Comparison of ENCODE assay signal across 30 cellular contexts in genomic region chr1:82515650-82516049, GRCh38.
DNase-seq lines count a peak whose midpoint lies in the region; ATAC-seq and TF ChIP-seq lines count a peak whose summit lies in the region.
"Had no signal": no experiment of that assay in that cellular context is flagged by ENCODE, and none has a peak within 500 bp of the region (broad histone marks: within the 10 kb centered on the region; RNA-seq: fewer than 3 reads in every experiment).

No MANE protein-coding gene starts in this region.

- H3K27ac ChIP-seq in breast epithelium, result no peak overlapping the region
- no peak overlapping the region for H3K27ac ChIP-seq in hepatocyte
- H3K27ac ChIP-seq in subcutaneous abdominal adipose tissue (ENCODE audit: low read depth, low read length), result peak overlapping the region; percentile 63
- H3K27ac ChIP-seq in CD8-positive, alpha-beta T cell (ENCODE audit: low read depth, low read length), result no peak overlapping the region
- H3K27ac ChIP-seq: 22Rv1, C4-2B, gastrocnemius medialis, testis, WERI-Rb-1 had no signal

- intact Hi-C loops in MCF 10A (cut with micrococcal nuclease) (no loop called here), breast epithelium (cut with DNase I; ENCODE audit: low total_unique reads) (no loop called here), mucosa of descending colon (cut with DNase I, micrococcal nuclease) (no loop called here)
- intact Hi-C loops in CD8-positive, alpha-beta T cell (cut with DNase I, micrococcal nuclease), result no loop called here

- no peaks in the 10 kb centered on the region for H3K4me1 Mint-ChIP-seq in MCF 10A (ENCODE audit: insufficient read depth, unreplicated experiment)
- no peaks in the 10 kb centered on the region for H3K4me1 Mint-ChIP-seq in CD8-positive, alpha-beta T cell (ENCODE audit: low read depth)
- H3K4me1 Mint-ChIP-seq: activated naive CD4-positive, alpha-beta T cell treated with anti-CD3 and anti-CD28 coated beads, Interleukin-2, amount 50 U/mL, for 24 hours; IgD-negative memory B cell had no signal

- CTCF ChIA-PET in MCF 10A (lab: Yijun Ruan, JAX), result no interaction called here
- CTCF ChIA-PET in CD8-positive, alpha-beta T cell (lab: Charles Lee), result no interaction called here

- no peaks in the 10 kb centered on the region for H3K9me3 Mint-ChIP-seq in MCF 10A (ENCODE audit: unreplicated experiment)
- H3K9me3 Mint-ChIP-seq in CD8-positive, alpha-beta T cell, result peaks cover 3% of the 10 kb centered on the region
- H3K9me3 Mint-ChIP-seq: activated naive CD4-positive, alpha-beta T cell treated with anti-CD3 and anti-CD28 coated beads, Interleukin-2, amount 50 U/mL, for 24 hours; IgD-negative memory B cell; nephron had no signal

- TF ChIP-seq CTCF in MCF 10A (IDR thresholded peaks at IDR 0.05; ENCODE audit: unreplicated experiment) (no peak), breast epithelium (IDR thresholded peaks at IDR 0.05) (no peak), hepatocyte (IDR thresholded peaks at IDR 0.05; ENCODE audit: poor library complexity) (no peak), mucosa of descending colon (IDR thresholded peaks at IDR 0.05) (no peak)
- TF ChIP-seq CTCF in CD8-positive, alpha-beta T cell (IDR thresholded peaks at IDR 0.05), result no peak

- H3K9ac ChIP-seq in subcutaneous abdominal adipose tissue (ENCODE audit: low read length in 5 of 5), result peak overlapping the region in 1 of 5 donors; percentile 28

- H3K27me3 ChIP-seq in breast epithelium, result no peaks in the 10 kb centered on the region
- H3K27me3 ChIP-seq in hepatocyte, result no peaks in the 10 kb centered on the region
- H3K27me3 ChIP-seq in subcutaneous abdominal adipose tissue (ENCODE audit: control insufficient read depth in 5 of 5, insufficient read depth in 4 of 5, low read length in 5 of 5), result no peaks in the 10 kb centered on the region
- no peaks in the 10 kb centered on the region for H3K27me3 ChIP-seq in CD8-positive, alpha-beta T cell (ENCODE audit: insufficient read depth, low read length)
- H3K27me3 ChIP-seq: gastrocnemius medialis, testis had no signal

- POLR2A ChIA-PET in MCF 10A (lab: Yijun Ruan, JAX), result interaction anchor here (0.7 to 1.1 kb wide), 3 partner anchors 14 to 49 kb away, joined by 3 to 4 read pairs (median 3); no protein-coding TSS in a partner anchor
- POLR2A ChIA-PET in CD8-positive, alpha-beta T cell (lab: Charles Lee), result no interaction called here

- H3K27ac Mint-ChIP-seq in MCF 10A (ENCODE audit: low read depth, unreplicated experiment), result no peak overlapping the region
- H3K27ac Mint-ChIP-seq in CD8-positive, alpha-beta T cell, result no peak overlapping the region
- H3K27ac Mint-ChIP-seq: activated naive CD4-positive, alpha-beta T cell treated with anti-CD3 and anti-CD28 coated beads, Interleukin-2, amount 50 U/mL, for 24 hours; IgD-negative memory B cell; nephron had no signal

- no peak overlapping the region for H2AFZ ChIP-seq in hepatocyte

- H3K4me1 ChIP-seq in breast epithelium (no peaks in the 10 kb centered on the region), hepatocyte (ENCODE audit: insufficient read depth) (no peaks in the 10 kb centered on the region), subcutaneous abdominal adipose tissue (ENCODE audit: control insufficient read depth in 5 of 5, insufficient read depth in 5 of 5, low read length in 5 of 5) (peaks cover 0 to 7% (median 0%) of the 10 kb centered on the region in 5 donors), mucosa of descending colon (ENCODE audit: low read depth) (no peaks in the 10 kb centered on the region)
- no peaks in the 10 kb centered on the region for H3K4me1 ChIP-seq in CD8-positive, alpha-beta T cell (ENCODE audit: insufficient read depth, low read length)
- H3K4me1 ChIP-seq: gastrocnemius medialis, testis had no signal

- no peaks in the 10 kb centered on the region for H3K27me3 Mint-ChIP-seq in MCF 10A (ENCODE audit: insufficient read depth, unreplicated experiment)
- no peaks in the 10 kb centered on the region for H3K27me3 Mint-ChIP-seq in CD8-positive, alpha-beta T cell (ENCODE audit: low read depth)
- H3K27me3 Mint-ChIP-seq: activated naive CD4-positive, alpha-beta T cell treated with anti-CD3 and anti-CD28 coated beads, Interleukin-2, amount 50 U/mL, for 24 hours; IgD-negative memory B cell had no signal

- no peak for ATAC-seq in mucosa of descending colon
- ATAC-seq in CD8-positive, alpha-beta T cell, result no peak
- ATAC-seq: gastrocnemius medialis had no signal

- TF ChIP-seq POLR2A in breast epithelium (IDR thresholded peaks at IDR 0.05), result no peak

- H3K36me3 ChIP-seq in breast epithelium, result no peaks in the 10 kb centered on the region
- no peaks in the 10 kb centered on the region for H3K36me3 ChIP-seq in hepatocyte (replicated peaks; ENCODE audit: insufficient read depth, low read depth)
- H3K36me3 ChIP-seq in subcutaneous abdominal adipose tissue (ENCODE audit: control insufficient read depth in 5 of 5, insufficient read depth in 5 of 5, low read length in 5 of 5), result no peaks in the 10 kb centered on the region
- no peaks in the 10 kb centered on the region for H3K36me3 ChIP-seq in mucosa of descending colon (ENCODE audit: low read depth)
- H3K36me3 ChIP-seq in CD8-positive, alpha-beta T cell (ENCODE audit: insufficient read depth, low read length), result no peaks in the 10 kb centered on the region
- H3K36me3 ChIP-seq: gastrocnemius medialis, WERI-Rb-1 had no signal

- H3K9me2 ChIP-seq in hepatocyte (replicated peaks; ENCODE audit: insufficient read depth), result no peaks in the 10 kb centered on the region

- peak; percentile 52 for DNase-seq in MCF 10A (ENCODE audit: unreplicated experiment)
- no peak for DNase-seq in breast epithelium (ENCODE audit: low spot score in 2 of 2)
- peak; percentile 9 for DNase-seq in amniotic epithelial cell (ENCODE audit: low read depth)
- peak; percentile 11 for DNase-seq in hepatocyte (ENCODE audit: low spot score)
- no peak for DNase-seq in mucosa of descending colon
- no peak for DNase-seq in CD8-positive, alpha-beta T cell
- no peak for DNase-seq in kidney tubule cell (ENCODE audit: low spot score)
- DNase-seq: activated CD4-positive, alpha-beta T cell treated with anti-CD3 and anti-CD28 coated beads for 48 hours; activated CD8-positive, alpha-beta memory T cell treated with anti-CD3 and anti-CD28 coated beads for 24 hours; Calu3; cortex of kidney; DMS79; effector memory CD4-positive, alpha-beta T cell; gastrocnemius medialis; GDM1; NCI-H1105; NCI-H2081; NCI-H2227 treated with DMSO at 0.1 percent for 48 hours; NCI-H69; stimulated activated naive CD4-positive, alpha-beta T cell; T-helper 9 cell; testis; WERI-Rb-1 had no signal

- no TSS peak for BruUV-seq in MCF 10A (replicated peaks; lab: Mats Ljungman, UMichigan)

- H3K4me3 Mint-ChIP-seq in MCF 10A (ENCODE audit: unreplicated experiment), result no peak overlapping the region
- H3K4me3 Mint-ChIP-seq in CD8-positive, alpha-beta T cell, result no peak overlapping the region
- H3K4me3 Mint-ChIP-seq: activated naive CD4-positive, alpha-beta T cell treated with anti-CD3 and anti-CD28 coated beads, Interleukin-2, amount 50 U/mL, for 24 hours; IgD-negative memory B cell; nephron had no signal

- no peak overlapping the region for H3K4me2 ChIP-seq in hepatocyte
- H3K4me2 ChIP-seq: smooth muscle cell had no signal

- no peaks in the 10 kb centered on the region for H3K79me2 ChIP-seq in hepatocyte

- H3K4me3 ChIP-seq in breast epithelium (no peak overlapping the region), hepatocyte (no peak overlapping the region), subcutaneous abdominal adipose tissue (ENCODE audit: low read depth in 1 of 5, low read length in 5 of 5) (no peak overlapping the region), mucosa of descending colon (no peak overlapping the region)
- H3K4me3 ChIP-seq in CD8-positive, alpha-beta T cell (ENCODE audit: low read depth, low read length), result no peak overlapping the region
- H3K4me3 ChIP-seq: gastrocnemius medialis, smooth muscle cell, testis had no signal

- H3K36me3 Mint-ChIP-seq in MCF 10A (ENCODE audit: insufficient read depth, unreplicated experiment), result no peaks in the 10 kb centered on the region
- H3K36me3 Mint-ChIP-seq in CD8-positive, alpha-beta T cell, result no peaks in the 10 kb centered on the region
- H3K36me3 Mint-ChIP-seq: activated naive CD4-positive, alpha-beta T cell treated with anti-CD3 and anti-CD28 coated beads, Interleukin-2, amount 50 U/mL, for 24 hours; IgD-negative memory B cell had no signal

- no peaks in the 10 kb centered on the region for H4K20me1 ChIP-seq in hepatocyte (ENCODE audit: insufficient read depth, poor library complexity, severe bottlenecking)

- H3K9me3 ChIP-seq in breast epithelium (no peaks in the 10 kb centered on the region), hepatocyte (ENCODE audit: low read depth) (no peaks in the 10 kb centered on the region), subcutaneous abdominal adipose tissue (ENCODE audit: control insufficient read depth in 5 of 5, low read length in 5 of 5) (no peaks in the 10 kb centered on the region), mucosa of descending colon (no peaks in the 10 kb centered on the region)
- no peaks in the 10 kb centered on the region for H3K9me3 ChIP-seq in CD8-positive, alpha-beta T cell (ENCODE audit: low read length)
- H3K9me3 ChIP-seq: gastrocnemius medialis, testis had no signal

Comparison
In these comparisons a context has a peak if more than half of its experiments do, and no peak if none do; other contexts are left out.
1. DNase-seq: peak in MCF 10A (single experiment), amniotic epithelial cell (single experiment) and hepatocyte (single experiment); none in breast epithelium (0 of 2), mucosa of descending colon (0 of 3), CD8-positive, alpha-beta T cell (0 of 7) and kidney tubule cell (single experiment).